ENCODE assay signal across 24 cellular contexts in the genomic region with DNA sequence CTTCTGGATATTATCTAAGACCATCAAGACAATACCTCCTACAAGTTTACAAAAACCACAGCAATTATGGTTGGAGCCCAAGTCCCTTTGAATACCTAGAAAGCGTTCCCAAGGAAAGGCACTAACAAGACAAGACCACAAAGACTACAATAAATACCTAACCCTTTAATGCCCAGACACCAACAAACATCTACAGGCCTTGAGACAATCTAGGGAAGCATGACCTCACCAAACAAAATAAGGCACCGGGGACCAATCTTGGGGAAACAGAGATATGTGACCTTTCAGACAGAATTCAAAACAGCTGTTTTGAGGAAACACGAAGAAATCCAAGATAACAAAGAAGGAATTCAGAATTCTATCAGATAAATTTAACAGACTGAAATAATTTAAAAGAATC.
"Had no signal": no experiment of that assay in that cellular context is flagged by ENCODE, and none has a peak within 500 bp of the region (broad histone marks: within the 10 kb centered on the region; RNA-seq: fewer than 3 reads in every experiment).

No MANE protein-coding gene starts in this region.

- H3K36me3 ChIP-seq: prostate gland, uterus had no signal

- H3K4me1 ChIP-seq: uterus had no signal

- ATAC-seq: activated CD8-positive, alpha-beta memory T cell treated with anti-CD3 and anti-CD28 coated beads, Interleukin-2, amount 10 ng/mL, durations not matched to agents 7 days and 5 days; activated CD8-positive, alpha-beta T cell treated with anti-CD3 and anti-CD28 coated beads for 36 hours; gastrocnemius medialis; naive thymus-derived CD8-positive, alpha-beta T cell; right cardiac atrium; stimulated activated naive B cell treated with anti-CD40 and anti-IgM and Interleukin-4, amounts not matched to agents 10 μg/mL and 1 μg/mL and 100 μg/mL, for 72 hours had no signal

- H3K9me3 ChIP-seq: esophagus muscularis mucosa, gastrocnemius medialis, left ventricle myocardium inferior, prostate gland, transverse colon, uterus had no signal

- H3K4me3 Mint-ChIP-seq: activated CD4-positive, alpha-beta T cell treated with anti-CD3 and anti-CD28 coated beads, Interleukin-2, amount 10 ng/mL, durations not matched to agents 7 days and 5 days; activated CD8-positive, alpha-beta memory T cell treated with anti-CD3 and anti-CD28 coated beads, Interleukin-2, amount 10 ng/mL, durations not matched to agents 7 days and 5 days; activated CD8-positive, alpha-beta T cell treated with anti-CD3 and anti-CD28 coated beads for 36 hours; activated naive CD8-positive, alpha-beta T cell; dendritic cell treated with granulocyte-macrophage colony-stimulating factor and Interleukin-4, amounts not matched to agents 40 ng/mL and 50 ng/mL, for 4 days; naive thymus-derived CD8-positive, alpha-beta T cell; stimulated activated naive B cell treated with anti-CD40 and anti-IgM and Interleukin-4, amounts not matched to agents 10 μg/mL and 1 μg/mL and 100 μg/mL, for 72 hours; T-helper 2 cell treated with Interferon-gamma antibody and Interleukin-4, amounts not matched to agents 5 μg/mL and 100 μg/mL, for 36 hours had no signal

- H3K4me3 ChIP-seq: esophagus muscularis mucosa, gastrocnemius medialis, left ventricle myocardium inferior, prostate gland, skin epidermis, transverse colon, uterus had no signal

- H3K27me3 ChIP-seq: esophagus muscularis mucosa, gastrocnemius medialis, transverse colon, uterus had no signal

- H3K27ac ChIP-seq: esophagus muscularis mucosa, gastrocnemius medialis, left ventricle myocardium inferior, skin epidermis, transverse colon, uterus, VCaP had no signal

- H3K9me3 Mint-ChIP-seq: activated CD8-positive, alpha-beta T cell treated with anti-CD3 and anti-CD28 coated beads for 36 hours; dendritic cell treated with granulocyte-macrophage colony-stimulating factor and Interleukin-4, amounts not matched to agents 40 ng/mL and 50 ng/mL, for 4 days; naive thymus-derived CD8-positive, alpha-beta T cell; stimulated activated naive B cell treated with anti-CD40 and anti-IgM and Interleukin-4, amounts not matched to agents 10 μg/mL and 1 μg/mL and 100 μg/mL, for 72 hours; T-helper 2 cell treated with Interferon-gamma antibody and Interleukin-4, amounts not matched to agents 5 μg/mL and 100 μg/mL, for 36 hours had no signal

- DNase-seq: activated CD4-positive, alpha-beta T cell treated with anti-CD3 and anti-CD28 coated beads, Interleukin-2, amount 10 ng/mL, durations not matched to agents 7 days and 5 days; activated CD4-positive, CD25-positive, alpha-beta regulatory T cell treated with anti-CD3 and anti-CD28 coated beads, Interleukin-2, amount 50 U/mL, for 72 hours; activated CD8-positive, alpha-beta memory T cell treated with anti-CD3 and anti-CD28 coated beads, Interleukin-2, amount 10 ng/mL, durations not matched to agents 7 days and 5 days; activated CD8-positive, alpha-beta T cell treated with anti-CD3 and anti-CD28 coated beads for 36 hours; activated T-cell treated with anti-CD3 and anti-CD28 coated beads for 4 hours; amygdala; effector memory CD4-positive, alpha-beta T cell; gastrocnemius medialis; hippocampal formation; kidney glomerular epithelial cell; left ventricle myocardium inferior; naive thymus-derived CD8-positive, alpha-beta T cell; right cardiac atrium; stimulated activated CD4-positive, alpha-beta T cell treated with anti-CD3 and anti-CD28 coated beads, Interleukin-2, amount 100 ng/mL, for 24 hours; stimulated activated naive B cell treated with anti-CD40 and anti-IgM and Interleukin-4, amounts not matched to agents 10 μg/mL and 1 μg/mL and 100 μg/mL, for 72 hours; transverse colon; uterus had no signal

- H3K27ac Mint-ChIP-seq: activated CD4-positive, alpha-beta T cell treated with anti-CD3 and anti-CD28 coated beads, Interleukin-2, amount 10 ng/mL, durations not matched to agents 7 days and 5 days; activated CD8-positive, alpha-beta memory T cell treated with anti-CD3 and anti-CD28 coated beads, Interleukin-2, amount 10 ng/mL, durations not matched to agents 7 days and 5 days; activated CD8-positive, alpha-beta T cell treated with anti-CD3 and anti-CD28 coated beads for 36 hours; dendritic cell treated with granulocyte-macrophage colony-stimulating factor and Interleukin-4, amounts not matched to agents 40 ng/mL and 50 ng/mL, for 4 days; naive thymus-derived CD8-positive, alpha-beta T cell; stimulated activated naive B cell treated with anti-CD40 and anti-IgM and Interleukin-4, amounts not matched to agents 10 μg/mL and 1 μg/mL and 100 μg/mL, for 72 hours had no signal
